In the genomic region with DNA sequence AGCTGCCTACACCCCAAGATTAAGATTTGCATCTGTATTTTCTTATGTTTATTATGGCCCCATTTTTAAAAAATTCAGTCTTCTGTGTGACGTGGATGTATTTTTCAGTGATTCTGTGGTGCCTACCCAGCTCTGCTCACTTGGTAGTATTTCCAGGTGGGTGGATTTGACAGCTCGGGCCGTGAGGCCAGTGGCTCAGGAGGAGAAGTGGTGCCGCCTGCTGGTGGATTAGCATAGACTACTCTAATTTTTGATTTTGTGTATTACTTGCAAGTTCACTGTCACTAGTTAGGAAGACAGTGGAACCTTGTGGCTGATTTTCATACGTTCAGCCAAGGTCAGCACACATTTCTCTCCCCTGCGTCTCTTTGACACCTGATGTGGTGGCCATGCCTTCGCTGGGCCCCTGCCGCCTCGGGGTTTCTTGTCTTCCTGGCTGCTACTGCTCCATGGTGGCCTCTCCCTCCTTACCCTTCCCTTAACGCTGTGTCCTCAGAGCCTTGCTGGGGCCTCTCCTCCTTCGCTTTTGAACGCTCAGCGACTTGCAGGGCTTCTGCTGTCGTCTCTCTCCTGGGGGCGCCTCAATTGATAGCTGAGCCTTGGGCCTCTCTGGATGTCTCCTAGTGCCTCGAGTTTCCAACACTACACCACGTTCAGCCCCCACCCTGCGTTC, we compare ENCODE assay signal across 8 cellular contexts.
A peak's percentile ranks its signal among the peaks of the same experiment; 100 is the strongest.
DNase-seq lines count a peak whose midpoint lies in the region; ATAC-seq, FAIRE-seq and TF ChIP-seq lines count a peak whose summit lies in the region.

No MANE protein-coding gene starts in this region.

- ATAC-seq in HG02623 (IDR thresholded peaks at IDR 0.05; ENCODE audit: unreplicated experiment) (peak; percentile 41), HepG2 (peak; percentile 69), HG03521 (IDR thresholded peaks at IDR 0.05; ENCODE audit: unreplicated experiment) (no peak)

- peak; percentile 83 for TF ChIP-seq RAD21 in HepG2 (CRISPR knock-in tag; IDR thresholded peaks at IDR 0.05)

- H3K9me3 Mint-ChIP-seq in activated CD4-positive, alpha-beta T cell treated with anti-CD3 and anti-CD28 coated beads, Interleukin-2, amount 10 ng/mL, durations not matched to agents 24 days and 14 days: no peaks in the 10 kb centered on the region
- no peaks in the 10 kb centered on the region for H3K9me3 Mint-ChIP-seq in chondrocyte (ENCODE audit: low read depth)

- no peak overlapping the region for H3K27ac Mint-ChIP-seq in activated CD4-positive, alpha-beta T cell treated with anti-CD3 and anti-CD28 coated beads, Interleukin-2, amount 10 ng/mL, durations not matched to agents 24 days and 14 days
- H3K27ac Mint-ChIP-seq in chondrocyte (ENCODE audit: unreplicated experiment): peak overlapping the region; percentile 78

- WGBS in HepG2 (ENCODE audit: low lambda C conversion rate): 74% methylated on average over 18 of the region's 18 CpGs

- H3K4me1 Mint-ChIP-seq in activated CD4-positive, alpha-beta T cell treated with anti-CD3 and anti-CD28 coated beads, Interleukin-2, amount 10 ng/mL, durations not matched to agents 24 days and 14 days: peaks cover 12% of the 10 kb centered on the region
- H3K4me1 Mint-ChIP-seq in chondrocyte (ENCODE audit: low read depth): peaks cover 20% of the 10 kb centered on the region

- DNase-seq in COLO829 (ENCODE audit: low spot score) (peak; percentile 85), NCI-H510A treated with DMSO at 0.1 percent for 48 hours (lab: John Stamatoyannopoulos, UW) (peak; percentile 76), chondrocyte (ENCODE audit: low spot score) (peak; percentile 89), HepG2 (ENCODE audit: low spot score) (peak; percentile 69)
- peak; percentile 93 for DNase-seq in activated CD4-positive, alpha-beta T cell treated with anti-CD3 and anti-CD28 coated beads, Interleukin-2, amount 10 ng/mL, durations not matched to agents 24 days and 14 days
- DNase-seq in stimulated activated CD4-positive, alpha-beta T cell treated with anti-CD3 and anti-CD28 coated beads, TNF-alpha, amount 100 ng/mL, for 1 hour (ENCODE audit: low read depth in 3 of 3, low spot score in 1 of 3): peak; percentile 60 to 70 (median 69)

- H2AFZ ChIP-seq in HepG2 (ENCODE audit: low read length): no peak overlapping the region

- no peak overlapping the region for H3K9ac ChIP-seq in HepG2 (ENCODE audit: insufficient read depth, low read depth, low read length)

- CTCF ChIA-PET in HepG2 (lab: Yijun Ruan, JAX; ENCODE audit: low intra/inter-chr PET ratio, low total read pairs): interaction anchor here (1.3 to 2.0 kb wide), 4 partner anchors 39 to 132 kb away, joined by 7 to 16 read pairs (median 9); a partner anchor contains a TSS

- intact Hi-C loops in activated CD4-positive, alpha-beta T cell treated with anti-CD3 and anti-CD28 coated beads, Interleukin-2, amount 10 ng/mL, durations not matched to agents 24 days and 14 days (cut with micrococcal nuclease): loop anchor here (1.0 to 2.0 kb wide), 4 partner anchors 25 to 175 kb away; no protein-coding TSS in a partner anchor
- intact Hi-C loops in HepG2 (cut with micrococcal nuclease; ENCODE audit: unreplicated experiment): loop anchor here (1.0 to 10.0 kb wide), 5 partner anchors 39 to 391 kb away; a partner anchor contains a TSS

- no peaks in the 10 kb centered on the region for H3K79me2 ChIP-seq in HepG2 (ENCODE audit: insufficient read depth, low read length)

- TF ChIP-seq EP300 in HepG2 (IDR thresholded peaks at IDR 0.05; ENCODE audit: low read depth in 2 of 2, low read length in 2 of 2) (no peak), HepG2 (CRISPR knock-in tag; IDR thresholded peaks at IDR 0.05; ENCODE audit: borderline replicate concordance) (no peak)

- in situ Hi-C loops in HepG2 (cut with HindIII; ENCODE audit: extremely low pct_ligation_motif_present, low pct_unique_long_range_greater_than_20kb): no loop called here

- H3K27me3 Mint-ChIP-seq in activated CD4-positive, alpha-beta T cell treated with anti-CD3 and anti-CD28 coated beads, Interleukin-2, amount 10 ng/mL, durations not matched to agents 24 days and 14 days: no peaks in the 10 kb centered on the region
- H3K27me3 Mint-ChIP-seq in chondrocyte (ENCODE audit: low read depth): no peaks in the 10 kb centered on the region

- H3K9me3 ChIP-seq in HepG2 (ENCODE audit: low read length): no peaks in the 10 kb centered on the region

- peaks cover 3% of the 10 kb centered on the region; the same call in 1 of the 2 replicates for H4K20me1 ChIP-seq in HepG2 (ENCODE audit: insufficient read depth, low read length)

- no peak overlapping the region for H3K4me3 Mint-ChIP-seq in activated CD4-positive, alpha-beta T cell treated with anti-CD3 and anti-CD28 coated beads, Interleukin-2, amount 10 ng/mL, durations not matched to agents 24 days and 14 days
- H3K4me3 Mint-ChIP-seq in chondrocyte (ENCODE audit: unreplicated experiment): no peak overlapping the region

- peak; percentile 91 for FAIRE-seq in HepG2 (lab: Jason Lieb, UNC)

- H3K27me3 ChIP-seq in HepG2 (ENCODE audit: control insufficient read depth in 1 of 2, insufficient read depth in 2 of 2, low read length in 2 of 2): no peaks in the 10 kb centered on the region

- no peak overlapping the region for H3K27ac ChIP-seq in HepG2 (ENCODE audit: extremely low read length, insufficient read depth, low read length)

- POLR2A ChIA-PET in HepG2 (lab: Yijun Ruan, JAX): no interaction called here

- peaks cover 34 to 54% of the 10 kb centered on the region in 2 experiments for H3K36me3 ChIP-seq in HepG2 (replicated peaks in 1 of 2; ENCODE audit: control insufficient read depth in 1 of 2, insufficient read depth in 2 of 2, low read length in 2 of 2)

- peak; percentile 96 for TF ChIP-seq CTCF in chondrocyte (IDR thresholded peaks at IDR 0.05)
- peak; percentile 81 for TF ChIP-seq CTCF in HepG2 (CRISPR knock-in tag; IDR thresholded peaks at IDR 0.05)

- no peak for TF ChIP-seq POLR2A in HepG2 (IDR thresholded peaks at IDR 0.05; ENCODE audit: insufficient read depth in 1 of 2, low read depth in 2 of 2, low read length in 2 of 2)

- peaks cover 8% of the 10 kb centered on the region for H3K4me1 ChIP-seq in HepG2 (ENCODE audit: insufficient read depth, low read length)

- BruUV-seq in HepG2 (replicated peaks; lab: Mats Ljungman, UMichigan): no TSS peak

- peaks cover 48% of the 10 kb centered on the region for H3K36me3 Mint-ChIP-seq in activated CD4-positive, alpha-beta T cell treated with anti-CD3 and anti-CD28 coated beads, Interleukin-2, amount 10 ng/mL, durations not matched to agents 24 days and 14 days (ENCODE audit: low read depth)
- peaks cover 28% of the 10 kb centered on the region for H3K36me3 Mint-ChIP-seq in chondrocyte (ENCODE audit: low read depth)

- H3K4me2 ChIP-seq in HepG2 (ENCODE audit: low read depth, low read length): no peak overlapping the region

- H3K4me3 ChIP-seq in HepG2 (replicated peaks in 1 of 3; ENCODE audit: insufficient read depth in 1 of 3, low read depth in 2 of 3, low read length in 3 of 3): no peak overlapping the region

TF ChIP-seq in HepG2, 621 proteins besides CTCF, POLR2A, EP300 and RAD21 (continues in another document):
- TF ChIP-seq RCOR2 (CRISPR knock-in tag; IDR thresholded peaks at IDR 0.05) (no peak), SOX5 (CRISPR knock-in tag; IDR thresholded peaks at IDR 0.05; ENCODE audit: borderline replicate concordance) (no peak), ZNF282 (IDR thresholded peaks at IDR 0.05; ENCODE audit: partially characterized antibody) (no peak), ARNT (IDR thresholded peaks at IDR 0.05) (no peak), ZBTB8A (CRISPR knock-in tag; IDR thresholded peaks at IDR 0.05; ENCODE audit: borderline replicate concordance, low read depth) (no peak), CAMTA2 (CRISPR knock-in tag; IDR thresholded peaks at IDR 0.05; ENCODE audit: borderline replicate concordance) (no peak), U2AF1 (optimal IDR thresholded peaks at IDR 0.05; ENCODE audit: low read depth, low read length) (no peak), KDM6A (CRISPR knock-in tag; IDR thresholded peaks at IDR 0.05; ENCODE audit: low read depth) (no peak), MED1 (CRISPR knock-in tag; IDR thresholded peaks at IDR 0.05) (no peak)
- TF ChIP-seq, protein P1, sequence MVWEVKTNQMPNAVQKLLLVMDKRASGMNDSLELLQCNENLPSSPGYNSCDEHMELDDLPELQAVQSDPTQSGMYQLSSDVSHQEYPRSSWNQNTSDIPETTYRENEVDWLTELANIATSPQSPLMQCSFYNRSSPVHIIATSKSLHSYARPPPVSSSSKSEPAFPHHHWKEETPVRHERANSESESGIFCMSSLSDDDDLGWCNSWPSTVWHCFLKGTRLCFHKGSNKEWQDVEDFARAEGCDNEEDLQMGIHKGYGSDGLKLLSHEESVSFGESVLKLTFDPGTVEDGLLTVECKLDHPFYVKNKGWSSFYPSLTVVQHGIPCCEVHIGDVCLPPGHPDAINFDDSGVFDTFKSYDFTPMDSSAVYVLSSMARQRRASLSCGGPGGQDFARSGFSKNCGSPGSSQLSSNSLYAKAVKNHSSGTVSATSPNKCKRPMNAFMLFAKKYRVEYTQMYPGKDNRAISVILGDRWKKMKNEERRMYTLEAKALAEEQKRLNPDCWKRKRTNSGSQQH (CRISPR knock-in tag; IDR thresholded peaks at IDR 0.05; ENCODE audit: low read depth): 0 out of 2 replicates have a peak, but pooled peaks have one; percentile 33
- TF ChIP-seq, protein P2, sequence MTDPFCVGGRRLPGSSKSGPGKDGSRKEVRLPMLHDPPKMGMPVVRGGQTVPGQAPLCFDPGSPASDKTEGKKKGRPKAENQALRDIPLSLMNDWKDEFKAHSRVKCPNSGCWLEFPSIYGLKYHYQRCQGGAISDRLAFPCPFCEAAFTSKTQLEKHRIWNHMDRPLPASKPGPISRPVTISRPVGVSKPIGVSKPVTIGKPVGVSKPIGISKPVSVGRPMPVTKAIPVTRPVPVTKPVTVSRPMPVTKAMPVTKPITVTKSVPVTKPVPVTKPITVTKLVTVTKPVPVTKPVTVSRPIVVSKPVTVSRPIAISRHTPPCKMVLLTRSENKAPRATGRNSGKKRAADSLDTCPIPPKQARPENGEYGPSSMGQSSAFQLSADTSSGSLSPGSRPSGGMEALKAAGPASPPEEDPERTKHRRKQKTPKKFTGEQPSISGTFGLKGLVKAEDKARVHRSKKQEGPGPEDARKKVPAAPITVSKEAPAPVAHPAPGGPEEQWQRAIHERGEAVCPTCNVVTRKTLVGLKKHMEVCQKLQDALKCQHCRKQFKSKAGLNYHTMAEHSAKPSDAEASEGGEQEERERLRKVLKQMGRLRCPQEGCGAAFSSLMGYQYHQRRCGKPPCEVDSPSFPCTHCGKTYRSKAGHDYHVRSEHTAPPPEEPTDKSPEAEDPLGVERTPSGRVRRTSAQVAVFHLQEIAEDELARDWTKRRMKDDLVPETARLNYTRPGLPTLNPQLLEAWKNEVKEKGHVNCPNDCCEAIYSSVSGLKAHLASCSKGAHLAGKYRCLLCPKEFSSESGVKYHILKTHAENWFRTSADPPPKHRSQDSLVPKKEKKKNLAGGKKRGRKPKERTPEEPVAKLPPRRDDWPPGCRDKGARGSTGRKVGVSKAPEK (CRISPR knock-in tag; IDR thresholded peaks at IDR 0.05; ENCODE audit: borderline replicate concordance): no peak
- TF ChIP-seq, protein P3, sequence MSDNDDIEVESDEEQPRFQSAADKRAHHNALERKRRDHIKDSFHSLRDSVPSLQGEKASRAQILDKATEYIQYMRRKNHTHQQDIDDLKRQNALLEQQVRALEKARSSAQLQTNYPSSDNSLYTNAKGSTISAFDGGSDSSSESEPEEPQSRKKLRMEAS (IDR thresholded peaks at IDR 0.05): peak; percentile 51
